In genomic region chr4:1210241-1210841, GRCh38 we compare ENCODE assay signal across 18 cellular contexts. TPM values are rescaled to one million over a fixed set of nuclear protein-coding genes. Genes with fewer than 3 reads are reported as not detected.
DNase-seq lines count a peak whose midpoint lies in the region; ATAC-seq and TF ChIP-seq lines count a peak whose summit lies in the region.
"Had no signal": no experiment of that assay in that cellular context is flagged by ENCODE, and none has a peak within 500 bp of the region (broad histone marks: within the 10 kb centered on the region; RNA-seq: fewer than 3 reads in every experiment).

No MANE protein-coding gene starts in this region.

- no peak for DNase-seq in esophagus squamous epithelium (lab: John Stamatoyannopoulos, UW)
- peak; percentile 66 for DNase-seq in spleen
- DNase-seq in activated naive CD8-positive, alpha-beta T cell treated with anti-CD3 and anti-CD28 coated beads, Interleukin-2, amount 50 U/mL, for 24 hours, result no peak
- DNase-seq in erythroblast (lab: John Stamatoyannopoulos, UW), result no peak
- DNase-seq: activated CD4-positive, alpha-beta T cell treated with anti-CD3 and anti-CD28 coated beads for 1 hour; activated CD8-positive, alpha-beta memory T cell treated with anti-CD3 and anti-CD28 coated beads, Interleukin-2, amount 50 U/mL, for 48 hours; activated naive CD8-positive, alpha-beta T cell treated with anti-CD3 and anti-CD28 coated beads for 36 hours; AML-193; central memory CD4-positive, alpha-beta T cell; DMS 273 treated with DMSO at 0.1 percent for 48 hours; NCI-H2029 treated with DMSO at 0.1 percent for 48 hours; RPMI8226; stimulated activated CD4-positive, alpha-beta T cell treated with anti-CD3 and anti-CD28 coated beads, Interleukin-2, amount 100 ng/mL, for 24 hours had no signal

- no peak for ATAC-seq in activated naive CD8-positive, alpha-beta T cell treated with anti-CD3 and anti-CD28 coated beads, Interleukin-2, amount 50 U/mL, for 24 hours
- no peak for ATAC-seq in HG03342 (IDR thresholded peaks at IDR 0.05; ENCODE audit: unreplicated experiment)
- no peak for ATAC-seq in HG02610 (IDR thresholded peaks at IDR 0.05; ENCODE audit: unreplicated experiment)

- H3K36me3 ChIP-seq in HEK293 (ENCODE audit: control insufficient read depth in 2 of 2, insufficient read depth in 1 of 2, low read length in 2 of 2) (peaks cover 0 to 42% of the 10 kb centered on the region in 2 experiments; a peak in 1 of 3 replicates), esophagus squamous epithelium (peaks cover 16 to 51% (median 29%) of the 10 kb centered on the region in 3 donors), mesodermal cell (ENCODE audit: control insufficient read depth, insufficient read depth, low read length) (peaks cover 45% of the 10 kb centered on the region), spleen (peaks cover 0 to 76% (median 50%) of the 10 kb centered on the region in 6 donors)

- POLR2A ChIA-PET in HEK293 (lab: Yijun Ruan, JAX), result interaction anchor here (0.5 kb wide), 1 partner anchor 27 kb away, joined by 3 read pairs; no protein-coding TSS in a partner anchor

- H3K27me3 Mint-ChIP-seq in activated naive CD8-positive, alpha-beta T cell treated with anti-CD3 and anti-CD28 coated beads, Interleukin-2, amount 50 U/mL, for 24 hours, result no peaks in the 10 kb centered on the region
- H3K27me3 Mint-ChIP-seq: activated naive CD8-positive, alpha-beta T cell treated with anti-CD3 and anti-CD28 coated beads for 36 hours; type B pancreatic cell had no signal

- no peak overlapping the region for H3K27ac Mint-ChIP-seq in activated naive CD8-positive, alpha-beta T cell treated with anti-CD3 and anti-CD28 coated beads, Interleukin-2, amount 50 U/mL, for 24 hours
- H3K27ac Mint-ChIP-seq: activated naive CD8-positive, alpha-beta T cell treated with anti-CD3 and anti-CD28 coated beads for 36 hours; type B pancreatic cell had no signal

- H3K4me3 Mint-ChIP-seq in activated naive CD8-positive, alpha-beta T cell treated with anti-CD3 and anti-CD28 coated beads, Interleukin-2, amount 50 U/mL, for 24 hours, result no peak overlapping the region
- H3K4me3 Mint-ChIP-seq: activated naive CD8-positive, alpha-beta T cell treated with anti-CD3 and anti-CD28 coated beads for 36 hours; type B pancreatic cell had no signal

- H3K27me3 ChIP-seq in esophagus squamous epithelium (no peaks in the 10 kb centered on the region), spleen (replicated peaks in 1 of 7) (no peaks in the 10 kb centered on the region)

- no peaks in the 10 kb centered on the region for H3K9me3 Mint-ChIP-seq in activated naive CD8-positive, alpha-beta T cell treated with anti-CD3 and anti-CD28 coated beads, Interleukin-2, amount 50 U/mL, for 24 hours
- H3K9me3 Mint-ChIP-seq: activated naive CD8-positive, alpha-beta T cell treated with anti-CD3 and anti-CD28 coated beads for 36 hours; type B pancreatic cell had no signal

- no peak for TF ChIP-seq CTCF in HEK293 (tag by site-specific recombination; IDR thresholded peaks at IDR 0.05)
- no peak for TF ChIP-seq CTCF in esophagus squamous epithelium (IDR thresholded peaks at IDR 0.05)
- no peak for TF ChIP-seq CTCF in spleen (IDR thresholded peaks at IDR 0.05 in 8 of 11, conservative IDR thresholded peaks at IDR 0.05 in 3 of 11)

- intact Hi-C loops in esophagus squamous epithelium (cut with DNase I) (no loop called here), spleen (cut with DNase I; ENCODE audit: low total_unique reads) (no loop called here)

- H3K9me3 ChIP-seq in HEK293 (ENCODE audit: control insufficient read depth, insufficient read depth, low read depth, low read length) (no peaks in the 10 kb centered on the region), esophagus squamous epithelium (no peaks in the 10 kb centered on the region), mesodermal cell (ENCODE audit: control insufficient read depth, low read length) (no peaks in the 10 kb centered on the region), spleen (no peaks in the 10 kb centered on the region)

- no peaks in the 10 kb centered on the region for H3K4me1 Mint-ChIP-seq in activated naive CD8-positive, alpha-beta T cell treated with anti-CD3 and anti-CD28 coated beads, Interleukin-2, amount 50 U/mL, for 24 hours
- H3K4me1 Mint-ChIP-seq: activated naive CD8-positive, alpha-beta T cell treated with anti-CD3 and anti-CD28 coated beads for 36 hours had no signal

- no peaks in the 10 kb centered on the region for H3K4me1 ChIP-seq in HEK293 (ENCODE audit: control insufficient read depth, insufficient read depth, low read length)
- peaks cover 62 to 100% (median 65%) of the 10 kb centered on the region in 3 donors for H3K4me1 ChIP-seq in esophagus squamous epithelium
- peaks cover 16% of the 10 kb centered on the region for H3K4me1 ChIP-seq in mesodermal cell (ENCODE audit: control insufficient read depth, insufficient read depth, low read length, poor library complexity, severe bottlenecking)
- peaks cover 16 to 93% (median 59%) of the 10 kb centered on the region in 6 donors for H3K4me1 ChIP-seq in spleen

- H3K4me3 ChIP-seq in HEK293 (ENCODE audit: low read depth, low read length) (no peak overlapping the region), esophagus squamous epithelium (peak overlapping the region in 1 of 4 donors; percentile 3), mesodermal cell (ENCODE audit: extremely low read depth, insufficient read depth, low read length, poor library complexity, severe bottlenecking) (no peak overlapping the region), spleen (no peak overlapping the region)

- 80 to 85% methylated on average over 2 to 6 of the region's 22 CpGs for WGBS in esophagus squamous epithelium, 2 donors
- 96 to 97% methylated on average over 18 to 20 of the region's 22 CpGs for WGBS in mesodermal cell (ENCODE audit: insufficient coverage in 2 of 2), 2 experiments
- WGBS in spleen, 5 donors, result 86 to 91% (median 88%) methylated on average over 16 to 22 of the region's 22 CpGs

- no peak for TF ChIP-seq POLR2A in esophagus squamous epithelium (IDR thresholded peaks at IDR 0.05)
- TF ChIP-seq POLR2A in spleen (IDR thresholded peaks at IDR 0.05), result no peak
- TF ChIP-seq POLR2A in erythroblast (IDR thresholded peaks at IDR 0.05; ENCODE audit: low read length), result no peak

- CTCF ChIA-PET in HEK293 (lab: Yijun Ruan, JAX), result no interaction called here

- H3K36me3 Mint-ChIP-seq in activated naive CD8-positive, alpha-beta T cell treated with anti-CD3 and anti-CD28 coated beads, Interleukin-2, amount 50 U/mL, for 24 hours (ENCODE audit: low read depth), result peaks cover 2% of the 10 kb centered on the region
- H3K36me3 Mint-ChIP-seq: activated naive CD8-positive, alpha-beta T cell treated with anti-CD3 and anti-CD28 coated beads for 36 hours; type B pancreatic cell had no signal

- H3K27ac ChIP-seq in HEK293 (ENCODE audit: extremely low read depth, low read depth, low read length) (no peak overlapping the region), esophagus squamous epithelium (peak overlapping the region; percentile 36 to 85 (median 78)), mesodermal cell (ENCODE audit: low read depth, low read length, severe bottlenecking) (peak overlapping the region; percentile 83), spleen (peak overlapping the region in 4 of 8 donors; percentile 43 to 74 (median 60))

TF ChIP-seq in HEK293, 187 proteins besides CTCF, POLR2A, EP300 and RAD21:
- TF ChIP-seq ZNF280C (tag by site-specific recombination; IDR thresholded peaks at IDR 0.05), result no peak
- 0 out of 2 replicates have a peak, but pooled peaks have one; percentile 15 for TF ChIP-seq GLIS2 (tag by site-specific recombination; IDR thresholded peaks at IDR 0.05)

RNA-seq across cellular contexts. Expression of gene SPON2, which starts 38.0 kb away (rescaled TPM):
- total RNA-seq in esophagus squamous epithelium, result 10 to 100 TPM; 14.5 to 53.4 (median 21.3) TPM
- polyA plus RNA-seq in mesodermal cell (2013, experiment 1 of 2), result 13.8 TPM
- polyA plus RNA-seq in mesodermal cell (2013, experiment 2 of 2), result 8.5 TPM
- 10 to 100 TPM; 15.5 to 51.3 (median 43.7) TPM for total RNA-seq in spleen
- polyA plus RNA-seq in spleen, result 10 to 100 TPM in 2 of 3 donors, 1 to 10 TPM in 1; 8.3 to 29.8 (median 11.7) TPM

RNA-seq across cellular contexts. Expression of gene CTBP1, which starts 38.6 kb away (rescaled TPM):
- 100 to 1,000 TPM in 3 of 4 donors, 10 to 100 TPM in 1; 72.2 to 121 (median 113) TPM for total RNA-seq in esophagus squamous epithelium
- polyA plus RNA-seq in mesodermal cell (2013, experiment 1 of 2), result 121 TPM
- 106 TPM for polyA plus RNA-seq in mesodermal cell (2013, experiment 2 of 2)
- total RNA-seq in spleen, result 100 to 1,000 TPM; 162 to 226 (median 196) TPM
- polyA plus RNA-seq in spleen, result 100 to 1,000 TPM; 101 to 176 (median 123) TPM
